In genomic region chr7:100087055-100087750, GRCh38 we compare ENCODE assay signal across 10 cellular contexts. TPM values are rescaled to one million over a fixed set of nuclear protein-coding genes. Genes with fewer than 3 reads are reported as not detected.
DNase-seq lines count a peak whose midpoint lies in the region; ATAC-seq and TF ChIP-seq lines count a peak whose summit lies in the region.
"Had no signal": no experiment of that assay in that cellular context is flagged by ENCODE, and none has a peak within 500 bp of the region (broad histone marks: within the 10 kb centered on the region; RNA-seq: fewer than 3 reads in every experiment).

No MANE protein-coding gene starts in this region.

- peaks cover 22% of the 10 kb centered on the region for H3K27me3 Mint-ChIP-seq in CD4-positive, CD25-positive, alpha-beta regulatory T cell
- H3K27me3 Mint-ChIP-seq in natural killer cell (ENCODE audit: low read depth in 2 of 2), result no peaks in the 10 kb centered on the region

- peaks cover 26% of the 10 kb centered on the region for H3K4me1 ChIP-seq in CD4-positive, CD25-positive, alpha-beta regulatory T cell (ENCODE audit: control insufficient read depth, insufficient read depth, low read length, poor library complexity, severe bottlenecking)
- H3K4me1 ChIP-seq in colonic mucosa, result peaks cover 3% of the 10 kb centered on the region

- peak overlapping the region; percentile 34 for H3K27ac ChIP-seq in CD4-positive, CD25-positive, alpha-beta regulatory T cell (ENCODE audit: insufficient read depth, low read length, poor library complexity, severe bottlenecking)
- H3K27ac ChIP-seq in colonic mucosa, result peak overlapping the region; percentile 5

- no peak overlapping the region for H3K4me3 ChIP-seq in CD4-positive, CD25-positive, alpha-beta regulatory T cell (ENCODE audit: low read depth, low read length)
- no peak overlapping the region for H3K4me3 ChIP-seq in colonic mucosa

- H3K27me3 ChIP-seq in CD4-positive, CD25-positive, alpha-beta regulatory T cell (ENCODE audit: control insufficient read depth, insufficient read depth, low read length), result no peaks in the 10 kb centered on the region
- no peaks in the 10 kb centered on the region for H3K27me3 ChIP-seq in colonic mucosa

- H3K27ac Mint-ChIP-seq in CD4-positive, CD25-positive, alpha-beta regulatory T cell, result peak overlapping the region; percentile 61 to 74 (median 68)
- peak overlapping the region; percentile 79 to 88 for H3K27ac Mint-ChIP-seq in natural killer cell

- no peaks in the 10 kb centered on the region for H3K9me3 ChIP-seq in CD4-positive, CD25-positive, alpha-beta regulatory T cell (ENCODE audit: control insufficient read depth in 2 of 2, low read length in 2 of 2)
- H3K9me3 ChIP-seq in colonic mucosa, result no peaks in the 10 kb centered on the region

- H3K9me3 Mint-ChIP-seq in CD4-positive, CD25-positive, alpha-beta regulatory T cell, result no peaks in the 10 kb centered on the region
- H3K9me3 Mint-ChIP-seq in natural killer cell, result no peaks in the 10 kb centered on the region

- intact Hi-C loops in colonic mucosa (cut with DNase I), result no loop called here
- intact Hi-C loops in natural killer cell (cut with micrococcal nuclease), result no loop called here

- peaks cover 0 to 40% (median 21%) of the 10 kb centered on the region in 4 donors for H3K4me1 Mint-ChIP-seq in CD4-positive, CD25-positive, alpha-beta regulatory T cell
- peaks cover 17 to 29% of the 10 kb centered on the region in 2 donors for H3K4me1 Mint-ChIP-seq in natural killer cell

- no peak overlapping the region for H3K9ac ChIP-seq in colonic mucosa (ENCODE audit: low read depth in 2 of 2, low read length in 2 of 2)

- ATAC-seq in CD4-positive, CD25-positive, alpha-beta regulatory T cell (ENCODE audit: low read depth in 2 of 2), result no peak
- ATAC-seq in natural killer cell (no peak), GM19035 (IDR thresholded peaks at IDR 0.05; ENCODE audit: unreplicated experiment) (no peak)
- ATAC-seq: GM12878 had no signal

- no peak for DNase-seq in CD4-positive, CD25-positive, alpha-beta regulatory T cell
- DNase-seq in M059J (ENCODE audit: low read depth) (peak; percentile 99), colonic mucosa (no peak), natural killer cell (no peak), HuH-7.5 (ENCODE audit: low spot score) (no peak), amygdala (lab: John Stamatoyannopoulos, UW) (no peak), NCI-H2196 treated with DMSO at 0.1 percent for 48 hours (lab: John Stamatoyannopoulos, UW; ENCODE audit: unreplicated experiment) (no peak)
- DNase-seq: retina had no signal

- TF ChIP-seq CTCF in colonic mucosa (IDR thresholded peaks at IDR 0.05) (no peak), natural killer cell (IDR thresholded peaks at IDR 0.05) (no peak)

- peak overlapping the region; percentile 63 to 93 (median 76) for H3K4me3 Mint-ChIP-seq in CD4-positive, CD25-positive, alpha-beta regulatory T cell
- H3K4me3 Mint-ChIP-seq in natural killer cell, result peak overlapping the region; percentile 70

- peaks cover 24% of the 10 kb centered on the region for H3K36me3 Mint-ChIP-seq in CD4-positive, CD25-positive, alpha-beta regulatory T cell
- peaks cover 5% of the 10 kb centered on the region for H3K36me3 Mint-ChIP-seq in natural killer cell

- peaks cover 16% of the 10 kb centered on the region for H3K36me3 ChIP-seq in CD4-positive, CD25-positive, alpha-beta regulatory T cell (ENCODE audit: control insufficient read depth, insufficient read depth, low read length)
- H3K36me3 ChIP-seq in colonic mucosa, result no peaks in the 10 kb centered on the region

RNA-seq across cellular contexts. Expression of gene COPS6, which starts 1.6 kb away (rescaled TPM):
- total RNA-seq in CD4-positive, CD25-positive, alpha-beta regulatory T cell, result 74.4 TPM
- polyA plus RNA-seq in CD4-positive, CD25-positive, alpha-beta regulatory T cell, result 100 to 1,000 TPM; 123 to 180 (median 144) TPM
- 98.4 and 109 TPM in 2 replicates for total RNA-seq in M059J (2014; rRNA removed; shearing (Covaris generic))
- total RNA-seq in colonic mucosa (100 to 1,000 TPM in 1 of 2 donors, 10 to 100 TPM in 1; 67.3 to 110 TPM), natural killer cell (10 to 100 TPM; 79.0 to 94.6 (median 84.4) TPM)

RNA-seq across cellular contexts. Expression of gene ZNF3, which starts 5.7 kb away (rescaled TPM):
- total RNA-seq in CD4-positive, CD25-positive, alpha-beta regulatory T cell, result 29.2 TPM
- 10 to 100 TPM; 13.4 to 27.6 (median 20.7) TPM for polyA plus RNA-seq in CD4-positive, CD25-positive, alpha-beta regulatory T cell
- total RNA-seq in M059J (2014; rRNA removed; shearing (Covaris generic)), result 23.6 and 25.4 TPM in 2 replicates
- total RNA-seq in colonic mucosa (10 to 100 TPM; 30.1 to 31.9 TPM), natural killer cell (10 to 100 TPM; 37.8 to 51.6 (median 49.0) TPM)

RNA-seq across cellular contexts. Expression of gene MCM7, which starts 14.0 kb away (rescaled TPM):
- 82.0 TPM for total RNA-seq in CD4-positive, CD25-positive, alpha-beta regulatory T cell
- 10 to 100 TPM; 31.2 to 45.2 (median 35.8) TPM for polyA plus RNA-seq in CD4-positive, CD25-positive, alpha-beta regulatory T cell
- 146 and 183 TPM in 2 replicates for total RNA-seq in M059J (2014; rRNA removed; shearing (Covaris generic))
- total RNA-seq in colonic mucosa (100 to 1,000 TPM in 1 of 2 donors, 10 to 100 TPM in 1; 68.1 to 241 TPM), natural killer cell (100 to 1,000 TPM; 112 to 214 (median 137) TPM)

RNA-seq across cellular contexts. Expression of gene AP4M1, which starts 14.2 kb away (rescaled TPM):
- 5.6 TPM for total RNA-seq in CD4-positive, CD25-positive, alpha-beta regulatory T cell
- polyA plus RNA-seq in CD4-positive, CD25-positive, alpha-beta regulatory T cell, result 1 to 10 TPM; 2.6 to 6.4 (median 4.3) TPM
- 21.7 and 23.3 TPM in 2 replicates for total RNA-seq in M059J (2014; rRNA removed; shearing (Covaris generic))
- total RNA-seq in colonic mucosa (10 to 100 TPM; 17.8 to 23.6 TPM), natural killer cell (10 to 100 TPM in 2 of 3 donors, 1 to 10 TPM in 1; 8.4 to 12.8 (median 12.7) TPM)

RNA-seq across cellular contexts. Expression of gene TAF6, which starts 32.0 kb away (rescaled TPM):
- total RNA-seq in CD4-positive, CD25-positive, alpha-beta regulatory T cell, result 47.1 TPM
- 10 to 100 TPM; 17.9 to 24.5 (median 21.9) TPM for polyA plus RNA-seq in CD4-positive, CD25-positive, alpha-beta regulatory T cell
- 60.7 and 93.2 TPM in 2 replicates for total RNA-seq in M059J (2014; rRNA removed; shearing (Covaris generic))
- 10 to 100 TPM; 28.7 to 67.3 TPM for total RNA-seq in colonic mucosa
- total RNA-seq in natural killer cell, result 10 to 100 TPM; 42.2 to 56.8 (median 47.9) TPM
